In the genomic region with DNA sequence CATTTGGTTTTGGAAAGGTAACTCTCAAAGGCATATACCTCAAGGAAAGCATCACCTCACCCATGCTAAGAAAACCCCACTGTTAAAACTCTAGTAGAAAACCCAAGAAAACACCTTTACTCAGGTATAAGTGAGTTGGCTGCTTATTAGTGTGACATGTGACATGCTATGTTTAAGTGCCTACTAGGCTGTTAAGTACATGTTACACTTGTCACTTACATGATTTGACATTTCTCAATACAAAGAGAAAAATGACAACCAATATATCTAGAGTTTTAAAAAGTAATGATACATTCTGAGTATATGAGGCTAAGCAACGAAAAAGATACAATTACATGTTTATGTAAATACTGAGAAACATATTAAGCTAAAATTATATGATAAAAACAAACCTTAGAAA, we compare ENCODE assay signal across 33 cellular contexts.
"Had no signal": no experiment of that assay in that cellular context is flagged by ENCODE, and none has a peak within 500 bp of the region (broad histone marks: within the 10 kb centered on the region; RNA-seq: fewer than 3 reads in every experiment).

No MANE protein-coding gene starts in this region.

- DNase-seq: Karpas-422, Kasumi-1, KG1, MG63, MM.1S, NCI-H1048, NCI-H1092, NCI-H1092 treated with DMSO at 0.1 percent for 48 hours, NCI-H1105, NCI-H1105 treated with DMSO at 0.1 percent for 48 hours, NCI-H1417 treated with DMSO at 0.1 percent for 48 hours, NCI-H1436, NCI-H1436 treated with DMSO at 0.1 percent for 48 hours, NCI-H146, NCI-H1694, NCI-H1694 treated with DMSO at 0.1 percent for 48 hours, NCI-H187, NCI-H187 treated with DMSO at 0.1 percent for 48 hours, NCI-H1930, NCI-H2029, NCI-H2029 treated with DMSO at 0.1 percent for 48 hours, NCI-H2081 treated with DMSO at 0.1 percent for 48 hours, NCI-H2107, NCI-H2171, NCI-H2171 treated with DMSO at 0.1 percent for 48 hours, NCI-H2227 treated with DMSO at 0.1 percent for 48 hours, NCI-H226, NCI-H345, NCI-H446, NCI-H446 treated with DMSO at 0.1 percent for 48 hours, NCI-H510A, NCI-H510A treated with DMSO at 0.1 percent for 48 hours had no signal

- H3K9me3 ChIP-seq: MG63 had no signal

- H3K4me2 ChIP-seq: KMS-11 had no signal

- H3K27me3 ChIP-seq: MG63 had no signal

- H3K4me3 ChIP-seq: MG63 had no signal

- H3K36me3 ChIP-seq: MG63 had no signal

- H3K27ac ChIP-seq: KMS-11 had no signal

- H3K9ac ChIP-seq: KMS-11 had no signal
